In genomic region chr1:40976952-40977690, GRCh38 we compare ENCODE assay signal across 13 cellular contexts. TPM values are rescaled to one million over a fixed set of nuclear protein-coding genes. Genes with fewer than 3 reads are reported as not detected.
DNase-seq lines count a peak whose midpoint lies in the region; ATAC-seq and TF ChIP-seq lines count a peak whose summit lies in the region.
"Had no signal": no experiment of that assay in that cellular context is flagged by ENCODE, and none has a peak within 500 bp of the region (broad histone marks: within the 10 kb centered on the region; RNA-seq: fewer than 3 reads in every experiment).

No MANE protein-coding gene starts in this region.

- H3K4me3 Mint-ChIP-seq in CD4-positive, alpha-beta T cell, result peak overlapping the region; percentile 52
- H3K4me3 Mint-ChIP-seq in nephron, result peak overlapping the region; percentile 40 to 70 (median 61)

- H3K27me3 Mint-ChIP-seq in CD4-positive, alpha-beta T cell, result no peaks in the 10 kb centered on the region
- H3K27me3 Mint-ChIP-seq in nephron (ENCODE audit: low read depth), result no peaks in the 10 kb centered on the region
- H3K27me3 Mint-ChIP-seq: CD4-positive, alpha-beta memory T cell had no signal

- peaks cover 14% of the 10 kb centered on the region for H3K4me1 Mint-ChIP-seq in CD4-positive, alpha-beta T cell (ENCODE audit: low read depth)
- H3K4me1 Mint-ChIP-seq in nephron, result peaks cover 24% of the 10 kb centered on the region

- H3K9me3 ChIP-seq in CD4-positive, alpha-beta T cell (ENCODE audit: control insufficient read depth, low read length), result no peaks in the 10 kb centered on the region

- CTCF ChIA-PET in CD4-positive, alpha-beta T cell (lab: Charles Lee), result interaction anchor here (0.9 to 1.6 kb wide), 2 partner anchors 24 to 28 kb away, joined by 3 to 4 read pairs; no protein-coding TSS in a partner anchor

- no peak for DNase-seq in CD4-positive, alpha-beta T cell
- DNase-seq in M059J (ENCODE audit: low read depth) (peak; percentile 48), cerebellar cortex (ENCODE audit: low spot score) (peak; percentile 32), DMS153 (lab: John Stamatoyannopoulos, UW) (no peak), NCI-H1417 treated with DMSO at 0.1 percent for 48 hours (lab: John Stamatoyannopoulos, UW) (no peak), NCI-H2029 (lab: John Stamatoyannopoulos, UW) (no peak), NCI-H128 (lab: John Stamatoyannopoulos, UW; ENCODE audit: unreplicated experiment) (no peak)
- DNase-seq: activated CD4-positive, alpha-beta T cell treated with anti-CD3 and anti-CD28 coated beads for 1 hour; amniotic stem cell; CD4-positive, alpha-beta memory T cell; effector CD8-positive, alpha-beta T cell; stimulated activated naive CD4-positive, alpha-beta T cell treated with Interleukin-2 at 50 U/mL for 16 hours had no signal

- peaks cover 6% of the 10 kb centered on the region for H3K36me3 Mint-ChIP-seq in CD4-positive, alpha-beta T cell (ENCODE audit: low read depth)
- no peaks in the 10 kb centered on the region for H3K36me3 Mint-ChIP-seq in nephron (ENCODE audit: low read depth)

- no peak overlapping the region for H3K27ac Mint-ChIP-seq in CD4-positive, alpha-beta T cell
- H3K27ac Mint-ChIP-seq in nephron, result peak overlapping the region in 1 of 3 experiments; percentile 31

- TF ChIP-seq CTCF in CD4-positive, alpha-beta T cell (IDR thresholded peaks at IDR 0.05), result no peak
- no peak for TF ChIP-seq CTCF in nephron (IDR thresholded peaks at IDR 0.05; ENCODE audit: unreplicated experiment in 3 of 3)

- no peaks in the 10 kb centered on the region for H3K27me3 ChIP-seq in CD4-positive, alpha-beta T cell (ENCODE audit: control insufficient read depth, insufficient read depth, low read length)

- POLR2A ChIA-PET in CD4-positive, alpha-beta T cell (lab: Charles Lee), result interaction anchor here (0.7 kb wide), 1 partner anchor 115 kb away, joined by 4 read pairs; the partner anchor contains the start of gene CITED4

- H3K27ac ChIP-seq in CD4-positive, alpha-beta T cell (ENCODE audit: low read depth, low read length), result no peak overlapping the region

- H3K9me3 Mint-ChIP-seq in CD4-positive, alpha-beta T cell, result no peaks in the 10 kb centered on the region
- H3K9me3 Mint-ChIP-seq in nephron, result no peaks in the 10 kb centered on the region
- H3K9me3 Mint-ChIP-seq: CD4-positive, alpha-beta memory T cell had no signal

- ATAC-seq in CD4-positive, alpha-beta T cell (ENCODE audit: poor library complexity), result no peak

- intact Hi-C loops in CD4-positive, alpha-beta T cell (cut with DNase I, micrococcal nuclease), result no loop called here

RNA-seq across cellular contexts. Expression of gene CTPS1, which starts 2.4 kb away (rescaled TPM):
- total RNA-seq in CD4-positive, alpha-beta T cell, result 10 to 100 TPM; 37.1 to 37.4 TPM
- total RNA-seq in M059J (2014; rRNA removed; shearing (Covaris generic)), result 51.6 and 76.0 TPM in 2 replicates

RNA-seq across cellular contexts. Expression of gene SLFNL1, which starts 44.4 kb away (rescaled TPM):
- total RNA-seq in CD4-positive, alpha-beta T cell, result under 1 TPM; 0.08 to 0.17 TPM
- 0.15 TPM in 1 of 2 replicates, not detected in the other for total RNA-seq in M059J (2014; rRNA removed; shearing (Covaris generic))

Comparison
In these comparisons a context has a peak if more than half of its experiments do, and no peak if none do; other contexts are left out.
1. DNase-seq: peak in M059J (single experiment) and cerebellar cortex (single experiment); none in CD4-positive, alpha-beta T cell (0 of 10), DMS153 (single experiment), NCI-H1417 treated with DMSO at 0.1 percent for 48 hours (single experiment), NCI-H2029 (single experiment) and NCI-H128 (single experiment).